Comparison of ENCODE assay signal across 21 cellular contexts in the genomic region with DNA sequence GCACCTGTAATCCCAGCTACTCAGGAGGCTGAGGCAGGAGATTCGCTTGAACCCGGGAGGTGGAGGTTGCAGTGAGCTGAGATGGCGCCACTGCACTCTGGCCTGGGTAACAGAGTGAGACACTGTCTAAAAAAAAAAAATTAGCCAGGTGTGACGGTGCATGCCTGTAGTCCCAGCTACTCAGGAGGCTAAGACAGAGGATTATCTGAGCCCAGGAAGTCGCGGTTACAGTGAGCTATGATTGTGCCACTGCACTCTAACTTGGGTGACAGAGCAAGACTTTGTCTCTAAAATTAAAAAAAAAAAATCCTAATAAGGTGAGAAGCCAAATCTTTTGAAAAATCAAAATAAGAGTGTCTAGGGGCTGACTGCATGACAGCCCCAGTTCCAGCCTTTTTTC.
"Had no signal": no experiment of that assay in that cellular context is flagged by ENCODE, and none has a peak within 500 bp of the region (broad histone marks: within the 10 kb centered on the region; RNA-seq: fewer than 3 reads in every experiment).

No MANE protein-coding gene starts in this region.

- H3K4me3 Mint-ChIP-seq: activated B cell treated with CpG ODN at 0.5 μM for 24 hours; activated CD4-positive, alpha-beta memory T cell treated with anti-CD3 and anti-CD28 coated beads, Interleukin-2, amount 10 ng/mL, durations not matched to agents 7 days and 5 days; activated naive CD4-positive, alpha-beta T cell treated with anti-CD3 and anti-CD28 coated beads, Interleukin-2, amount 10 ng/mL, durations not matched to agents 7 days and 5 days; activated naive CD8-positive, alpha-beta T cell treated with anti-CD3 and anti-CD28 coated beads for 36 hours; T-helper 17 cell had no signal

- H3K36me3 Mint-ChIP-seq: activated naive CD4-positive, alpha-beta T cell treated with anti-CD3 and anti-CD28 coated beads, Interleukin-2, amount 10 ng/mL, durations not matched to agents 7 days and 5 days; activated naive CD8-positive, alpha-beta T cell treated with anti-CD3 and anti-CD28 coated beads for 36 hours had no signal

- ATAC-seq: T-helper 17 cell had no signal

- H3K9me3 Mint-ChIP-seq: activated B cell treated with CpG ODN at 0.5 μM for 24 hours; activated CD4-positive, alpha-beta memory T cell treated with anti-CD3 and anti-CD28 coated beads, Interleukin-2, amount 10 ng/mL, durations not matched to agents 7 days and 5 days; activated naive CD4-positive, alpha-beta T cell treated with anti-CD3 and anti-CD28 coated beads, Interleukin-2, amount 10 ng/mL, durations not matched to agents 7 days and 5 days; activated naive CD8-positive, alpha-beta T cell treated with anti-CD3 and anti-CD28 coated beads for 36 hours; activated T-helper 2 cell treated with anti-CD3 and anti-CD28 coated beads, Interferon-gamma antibody, Interleukin-2, Interleukin-4, amounts not matched to agents 10 μg/mL and 5 μg/mL and 100 μg/mL, durations not matched to agents 14 hours and 24 hours and 36 hours had no signal

- DNase-seq: activated B cell treated with CpG ODN at 0.5 μM for 24 hours; activated CD4-positive, alpha-beta T cell treated with anti-CD3 and anti-CD28 coated beads, Interleukin-2, amount 50 U/mL, for 1 hour; activated gamma-delta T cell treated with Interleukin-2 at 50 U/mL for 16 hours; activated naive CD4-positive, alpha-beta T cell treated with anti-CD3 and anti-CD28 coated beads, Interleukin-2, amount 10 ng/mL, durations not matched to agents 7 days and 5 days; activated naive CD8-positive, alpha-beta T cell treated with anti-CD3 and anti-CD28 coated beads for 36 hours; activated T-cell treated with anti-CD3 and anti-CD28 coated beads for 4 hours; activated T-cell treated with anti-CD3 and anti-CD28 coated beads, Interleukin-2, amount 50 U/mL, for 48 hours; brain microvascular endothelial cell; cerebellar nuclear complex; NCI-H1092 treated with DMSO at 0.1 percent for 48 hours; NCI-H1417 treated with DMSO at 0.1 percent for 48 hours; NCI-H1694; NCI-H2029; NCI-H510A treated with DMSO at 0.1 percent for 48 hours; PC-3; SHP77 treated with DMSO at 0.1 percent for 48 hours; T-helper 17 cell; T-helper 9 cell had no signal

- H3K27ac Mint-ChIP-seq: activated B cell treated with CpG ODN at 0.5 μM for 24 hours; activated CD4-positive, alpha-beta memory T cell treated with anti-CD3 and anti-CD28 coated beads, Interleukin-2, amount 10 ng/mL, durations not matched to agents 7 days and 5 days; activated naive CD4-positive, alpha-beta T cell treated with anti-CD3 and anti-CD28 coated beads, Interleukin-2, amount 10 ng/mL, durations not matched to agents 7 days and 5 days; activated naive CD8-positive, alpha-beta T cell treated with anti-CD3 and anti-CD28 coated beads for 36 hours; activated T-helper 2 cell treated with anti-CD3 and anti-CD28 coated beads, Interferon-gamma antibody, Interleukin-2, Interleukin-4, amounts not matched to agents 10 μg/mL and 5 μg/mL and 100 μg/mL, durations not matched to agents 14 hours and 24 hours and 36 hours; T-helper 17 cell had no signal

- H3K27me3 ChIP-seq: brain microvascular endothelial cell had no signal

- H3K4me1 Mint-ChIP-seq: activated B cell treated with CpG ODN at 0.5 μM for 24 hours; activated CD4-positive, alpha-beta memory T cell treated with anti-CD3 and anti-CD28 coated beads, Interleukin-2, amount 10 ng/mL, durations not matched to agents 7 days and 5 days; activated naive CD4-positive, alpha-beta T cell treated with anti-CD3 and anti-CD28 coated beads, Interleukin-2, amount 10 ng/mL, durations not matched to agents 7 days and 5 days; activated naive CD8-positive, alpha-beta T cell treated with anti-CD3 and anti-CD28 coated beads for 36 hours had no signal

- H3K36me3 ChIP-seq: brain microvascular endothelial cell had no signal

- H3K27ac ChIP-seq: brain microvascular endothelial cell, KMS-11 had no signal
